In genomic region chr18:47986724-47987455, GRCh38 we compare ENCODE assay signal across 16 cellular contexts. TPM values are rescaled to one million over a fixed set of nuclear protein-coding genes. Genes with fewer than 3 reads are reported as not detected.
A peak's percentile ranks its signal among the peaks of the same experiment; 100 is the strongest.
DNase-seq lines count a peak whose midpoint lies in the region; ATAC-seq and TF ChIP-seq lines count a peak whose summit lies in the region.
"Had no signal": no experiment of that assay in that cellular context is flagged by ENCODE, and none has a peak within 500 bp of the region (broad histone marks: within the 10 kb centered on the region; RNA-seq: fewer than 3 reads in every experiment).

No MANE protein-coding gene starts in this region.

- H3K27me3 Mint-ChIP-seq in activated naive CD8-positive, alpha-beta T cell treated with anti-CD3 and anti-CD28 coated beads, Interleukin-2, amount 50 U/mL, for 24 hours = no peaks in the 10 kb centered on the region
- H3K27me3 Mint-ChIP-seq in activated naive CD8-positive, alpha-beta T cell treated with anti-CD3 and anti-CD28 coated beads for 36 hours = no peaks in the 10 kb centered on the region
- peaks cover 64% of the 10 kb centered on the region for H3K27me3 Mint-ChIP-seq in stimulated activated memory B cell treated with anti-CD40 and anti-IgM and Interleukin-4, amounts not matched to agents 10 μg/mL and 1 μg/mL and 100 μg/mL, for 72 hours

- TF ChIP-seq CTCF in WERI-Rb-1 (IDR thresholded peaks at IDR 0.05; ENCODE audit: low read depth, low read length) (0 out of 2 replicates have a peak, but pooled peaks have one; percentile 5), coronary artery (IDR thresholded peaks at IDR 0.05) (no peak)

- H3K9me3 Mint-ChIP-seq in activated naive CD8-positive, alpha-beta T cell treated with anti-CD3 and anti-CD28 coated beads, Interleukin-2, amount 50 U/mL, for 24 hours = no peaks in the 10 kb centered on the region
- no peaks in the 10 kb centered on the region for H3K9me3 Mint-ChIP-seq in activated naive CD8-positive, alpha-beta T cell treated with anti-CD3 and anti-CD28 coated beads for 36 hours
- H3K9me3 Mint-ChIP-seq in stimulated activated memory B cell treated with anti-CD40 and anti-IgM and Interleukin-4, amounts not matched to agents 10 μg/mL and 1 μg/mL and 100 μg/mL, for 72 hours = no peaks in the 10 kb centered on the region
- H3K9me3 Mint-ChIP-seq: neural crest cell had no signal

- no peak for DNase-seq in activated naive CD8-positive, alpha-beta T cell treated with anti-CD3 and anti-CD28 coated beads, Interleukin-2, amount 50 U/mL, for 24 hours
- no peak for DNase-seq in activated naive CD8-positive, alpha-beta T cell treated with anti-CD3 and anti-CD28 coated beads for 36 hours
- peak; percentile 69 for DNase-seq in NCI-H1694 (lab: John Stamatoyannopoulos, UW)
- no peak for DNase-seq in WERI-Rb-1
- DNase-seq in coronary artery (ENCODE audit: low spot score) = no peak
- DNase-seq: activated CD8-positive, alpha-beta T cell treated with anti-CD3 and anti-CD28 coated beads, Interleukin-2, amount 10 ng/mL, durations not matched to agents 7 days and 5 days; aorta; NCI-H226; PC-9; SK-N-SH; substantia nigra had no signal

- no peaks in the 10 kb centered on the region for H3K4me1 Mint-ChIP-seq in activated naive CD8-positive, alpha-beta T cell treated with anti-CD3 and anti-CD28 coated beads, Interleukin-2, amount 50 U/mL, for 24 hours
- no peaks in the 10 kb centered on the region for H3K4me1 Mint-ChIP-seq in activated naive CD8-positive, alpha-beta T cell treated with anti-CD3 and anti-CD28 coated beads for 36 hours
- H3K4me1 Mint-ChIP-seq in stimulated activated memory B cell treated with anti-CD40 and anti-IgM and Interleukin-4, amounts not matched to agents 10 μg/mL and 1 μg/mL and 100 μg/mL, for 72 hours = peaks cover 10% of the 10 kb centered on the region

- H3K36me3 Mint-ChIP-seq in activated naive CD8-positive, alpha-beta T cell treated with anti-CD3 and anti-CD28 coated beads, Interleukin-2, amount 50 U/mL, for 24 hours (ENCODE audit: low read depth) = no peaks in the 10 kb centered on the region
- H3K36me3 Mint-ChIP-seq in activated naive CD8-positive, alpha-beta T cell treated with anti-CD3 and anti-CD28 coated beads for 36 hours = no peaks in the 10 kb centered on the region
- no peaks in the 10 kb centered on the region for H3K36me3 Mint-ChIP-seq in stimulated activated memory B cell treated with anti-CD40 and anti-IgM and Interleukin-4, amounts not matched to agents 10 μg/mL and 1 μg/mL and 100 μg/mL, for 72 hours

- no peak overlapping the region for H3K4me3 Mint-ChIP-seq in activated naive CD8-positive, alpha-beta T cell treated with anti-CD3 and anti-CD28 coated beads, Interleukin-2, amount 50 U/mL, for 24 hours
- no peak overlapping the region for H3K4me3 Mint-ChIP-seq in activated naive CD8-positive, alpha-beta T cell treated with anti-CD3 and anti-CD28 coated beads for 36 hours
- H3K4me3 Mint-ChIP-seq in stimulated activated memory B cell treated with anti-CD40 and anti-IgM and Interleukin-4, amounts not matched to agents 10 μg/mL and 1 μg/mL and 100 μg/mL, for 72 hours = no peak overlapping the region
- H3K4me3 Mint-ChIP-seq: activated CD8-positive, alpha-beta T cell treated with anti-CD3 and anti-CD28 coated beads, Interleukin-2, amount 10 ng/mL, durations not matched to agents 7 days and 5 days; neural crest cell had no signal

- H3K27ac ChIP-seq in WERI-Rb-1 (no peak overlapping the region), coronary artery (no peak overlapping the region)
- H3K27ac ChIP-seq: PC-9 had no signal

- no peaks in the 10 kb centered on the region for H3K9me3 ChIP-seq in WERI-Rb-1 (ENCODE audit: severe bottlenecking)
- H3K9me3 ChIP-seq: SK-N-SH had no signal

- peak; percentile 28 for ATAC-seq in activated naive CD8-positive, alpha-beta T cell treated with anti-CD3 and anti-CD28 coated beads, Interleukin-2, amount 50 U/mL, for 24 hours
- ATAC-seq in stimulated activated memory B cell treated with anti-CD40 and anti-IgM and Interleukin-4, amounts not matched to agents 10 μg/mL and 1 μg/mL and 100 μg/mL, for 72 hours = peak; percentile 17
- ATAC-seq in HG03354 (IDR thresholded peaks at IDR 0.05; ENCODE audit: poor library complexity, severe bottlenecking, unreplicated experiment) = no peak
- ATAC-seq in GM18867 (IDR thresholded peaks at IDR 0.05; ENCODE audit: unreplicated experiment) = no peak
- ATAC-seq: activated CD8-positive, alpha-beta T cell treated with anti-CD3 and anti-CD28 coated beads, Interleukin-2, amount 10 ng/mL, durations not matched to agents 7 days and 5 days had no signal

- H3K27ac Mint-ChIP-seq in activated naive CD8-positive, alpha-beta T cell treated with anti-CD3 and anti-CD28 coated beads, Interleukin-2, amount 50 U/mL, for 24 hours = no peak overlapping the region
- H3K27ac Mint-ChIP-seq in activated naive CD8-positive, alpha-beta T cell treated with anti-CD3 and anti-CD28 coated beads for 36 hours = no peak overlapping the region
- H3K27ac Mint-ChIP-seq in stimulated activated memory B cell treated with anti-CD40 and anti-IgM and Interleukin-4, amounts not matched to agents 10 μg/mL and 1 μg/mL and 100 μg/mL, for 72 hours = no peak overlapping the region
- H3K27ac Mint-ChIP-seq: activated CD8-positive, alpha-beta T cell treated with anti-CD3 and anti-CD28 coated beads, Interleukin-2, amount 10 ng/mL, durations not matched to agents 7 days and 5 days had no signal

- H3K36me3 ChIP-seq in WERI-Rb-1 = no peaks in the 10 kb centered on the region

- H3K27me3 ChIP-seq in WERI-Rb-1 (ENCODE audit: insufficient read depth, low read depth, severe bottlenecking) = no peaks in the 10 kb centered on the region

- H3K4me3 ChIP-seq in WERI-Rb-1 (ENCODE audit: low read depth, low read length) (no peak overlapping the region), coronary artery (no peak overlapping the region)
- H3K4me3 ChIP-seq: lung, PC-9 had no signal

RNA-seq across cellular contexts. Expression of gene SMAD2, which starts 56.4 kb away (rescaled TPM):
- total RNA-seq in activated naive CD8-positive, alpha-beta T cell treated with anti-CD3 and anti-CD28 coated beads for 36 hours = 100 to 1,000 TPM; 101 to 105 TPM

Comparison
In these comparisons a context has a peak if more than half of its experiments do, and no peak if none do; other contexts are left out.
1. ATAC-seq: peak in activated naive CD8-positive, alpha-beta T cell treated with anti-CD3 and anti-CD28 coated beads, Interleukin-2, amount 50 U/mL, for 24 hours (single experiment) and stimulated activated memory B cell treated with anti-CD40 and anti-IgM and Interleukin-4, amounts not matched to agents 10 μg/mL and 1 μg/mL and 100 μg/mL, for 72 hours (single experiment); none in HG03354 (single experiment) and GM18867 (single experiment).